12 cellular contexts compared by ENCODE assay signal in the genomic region with DNA sequence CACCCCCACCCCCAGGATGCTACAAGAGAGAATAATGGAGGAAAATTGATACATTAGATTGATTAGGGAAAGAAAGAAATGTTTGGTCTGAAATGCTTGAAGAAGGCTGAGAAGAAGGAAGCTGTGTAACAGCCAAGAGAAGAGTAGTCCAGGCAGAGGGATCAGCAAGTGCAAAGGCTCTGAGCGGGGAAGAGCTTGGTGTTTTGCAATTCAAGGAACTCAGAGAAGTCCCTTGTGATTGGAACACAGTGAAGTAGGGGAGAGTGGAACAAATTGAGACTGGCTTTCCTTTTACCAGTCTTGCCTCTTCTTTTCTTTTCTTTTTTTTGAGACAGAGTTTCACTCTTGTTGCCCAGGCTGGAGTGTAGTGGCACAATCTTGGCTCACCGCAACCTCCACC.
DNase-seq lines count a peak whose midpoint lies in the region; ATAC-seq and TF ChIP-seq lines count a peak whose summit lies in the region.
"Had no signal": no experiment of that assay in that cellular context is flagged by ENCODE, and none has a peak within 500 bp of the region (broad histone marks: within the 10 kb centered on the region; RNA-seq: fewer than 3 reads in every experiment).

No MANE protein-coding gene starts in this region.

- H3K79me2 ChIP-seq in PC-9 (ENCODE audit: low read depth) = no peaks in the 10 kb centered on the region

- H3K27me3 ChIP-seq in PC-9 (ENCODE audit: insufficient read depth, low read depth) (0 out of 2 replicates have a peak, but pooled peaks cover 6% of the 10 kb centered on the region), iPS-15b (ENCODE audit: control insufficient read depth, insufficient read depth, low read length) (peaks cover 3% of the 10 kb centered on the region)
- H3K27me3 ChIP-seq: MG63 had no signal

- H3K36me3 Mint-ChIP-seq in Calu3 (ENCODE audit: insufficient read depth, unreplicated experiment) = peaks cover 21% of the 10 kb centered on the region

- H2AFZ ChIP-seq in PC-9 = peak overlapping the region; percentile 91

- no TSS peak for BruUV-seq in Calu3 (replicated peaks; lab: Mats Ljungman, UMichigan)
- BruUV-seq in PC-9 (replicated peaks; lab: Mats Ljungman, UMichigan) = no TSS peak

- no peak overlapping the region for H3K27ac Mint-ChIP-seq in Calu3 (ENCODE audit: unreplicated experiment)

- H3K27ac ChIP-seq in C4-2B (peak overlapping the region; percentile 85; the same call in 1 of the 2 replicates), PC-9 (no peak overlapping the region)
- H3K27ac ChIP-seq: neutrophil had no signal

- DNase-seq in Calu3 (no peak), PC-9 (no peak), nucleus accumbens (lab: John Stamatoyannopoulos, UW) (no peak)
- no peak for DNase-seq in stimulated activated naive CD8-positive, alpha-beta T cell treated with anti-CD3 and anti-CD28 coated beads, Interleukin-15, Interleukin-2, amounts not matched to agents 100 U/mL and 50 U/mL, for 24 hours
- DNase-seq: left ventricle myocardium superior, NCI-H2171 treated with DMSO at 0.1 percent for 48 hours had no signal

- H3K4me3 Mint-ChIP-seq in Calu3 (ENCODE audit: low read depth, unreplicated experiment) = peak overlapping the region; percentile 84

- no peaks in the 10 kb centered on the region for H3K9me3 Mint-ChIP-seq in Calu3 (ENCODE audit: low read depth, unreplicated experiment)

- peak overlapping the region; percentile 83 for H3K4me3 ChIP-seq in PC-9
- H3K4me3 ChIP-seq in iPS-15b (ENCODE audit: low read depth, low read length) = peak overlapping the region; percentile 85

- H3F3A ChIP-seq in PC-9 (ENCODE audit: insufficient read depth, low read depth) = peaks cover 12% of the 10 kb centered on the region

- no peak for ATAC-seq in GM18505 (IDR thresholded peaks at IDR 0.05; ENCODE audit: unreplicated experiment)
- no peak for ATAC-seq in GM19023 (IDR thresholded peaks at IDR 0.05; ENCODE audit: unreplicated experiment)
- no peak for ATAC-seq in stimulated activated naive CD8-positive, alpha-beta T cell treated with anti-CD3 and anti-CD28 coated beads, Interleukin-15, Interleukin-2, amounts not matched to agents 100 U/mL and 50 U/mL, for 24 hours
- ATAC-seq: left ventricle myocardium superior had no signal

- H3K4me1 Mint-ChIP-seq in Calu3 (ENCODE audit: low read depth, unreplicated experiment) = peaks cover 15% of the 10 kb centered on the region

- POLR2A ChIA-PET in PC-9 (lab: Charles Lee; ENCODE audit: unreplicated experiment) = no interaction called here

- intact Hi-C loops in Calu3 (cut with micrococcal nuclease; ENCODE audit: unreplicated experiment) = loop anchor here (5.0 kb wide), 1 partner anchor 217 kb away; no protein-coding TSS in a partner anchor
- intact Hi-C loops in PC-9 (cut with micrococcal nuclease; ENCODE audit: unreplicated experiment) = loop anchor here (5.0 kb wide), 3 partner anchors 177 to 1493 kb away; a partner anchor contains a TSS

- CTCF ChIA-PET in Calu3 (lab: Charles Lee) (no interaction called here), PC-9 (lab: Charles Lee) (no interaction called here)

- TF ChIP-seq POLR2A in GM18505 (IDR thresholded peaks at IDR 0.05; ENCODE audit: borderline replicate concordance, extremely low read depth, insufficient read depth, insufficient read length) = no peak

- H3K4me2 ChIP-seq in PC-9 = peak overlapping the region; percentile 100

- peaks cover 13% of the 10 kb centered on the region for H3K27me3 Mint-ChIP-seq in Calu3 (ENCODE audit: unreplicated experiment)

- H4K20me1 ChIP-seq in PC-9 (ENCODE audit: insufficient read depth) = no peaks in the 10 kb centered on the region

- TF ChIP-seq CTCF in C4-2B (conservative IDR thresholded peaks at IDR 0.05) (no peak), Calu3 (IDR thresholded peaks at IDR 0.05; ENCODE audit: unreplicated experiment) (no peak), PC-9 (conservative IDR thresholded peaks at IDR 0.05) (no peak)

- H3K9me2 ChIP-seq in PC-9 (ENCODE audit: insufficient read depth) = no peaks in the 10 kb centered on the region

- H3K36me3 ChIP-seq in PC-9 (ENCODE audit: low read depth) (no peaks in the 10 kb centered on the region), iPS-15b (ENCODE audit: control insufficient read depth, insufficient read depth, low read length) (no peaks in the 10 kb centered on the region)
- H3K36me3 ChIP-seq: MG63, neutrophil had no signal

- H3K4me1 ChIP-seq in PC-9 (replicated peaks; ENCODE audit: insufficient read depth) = peaks cover 12% of the 10 kb centered on the region
- H3K4me1 ChIP-seq in iPS-15b (ENCODE audit: control insufficient read depth, insufficient read depth, low read length) = peaks cover 7% of the 10 kb centered on the region

- no peak overlapping the region for H3K9ac ChIP-seq in iPS-15b (ENCODE audit: low read depth, low read length)

- H3K9me3 ChIP-seq in PC-9 (ENCODE audit: insufficient read depth, low read depth) (no peaks in the 10 kb centered on the region), iPS-15b (ENCODE audit: control insufficient read depth, insufficient read depth, low read length) (no peaks in the 10 kb centered on the region)
- H3K9me3 ChIP-seq: MG63, neutrophil had no signal
